In genomic region chr17:41530062-41531048, GRCh38 we compare ENCODE assay signal across 10 cellular contexts. TPM values are rescaled to one million over a fixed set of nuclear protein-coding genes. Genes with fewer than 3 reads are reported as not detected.
DNase-seq lines count a peak whose midpoint lies in the region.
"Had no signal": no experiment of that assay in that cellular context is flagged by ENCODE, and none has a peak within 500 bp of the region (broad histone marks: within the 10 kb centered on the region; RNA-seq: fewer than 3 reads in every experiment).

No MANE protein-coding gene starts in this region.

- peaks cover 58% of the 10 kb centered on the region for H3K27me3 Mint-ChIP-seq in activated T-helper 1 cell treated with anti-CD3 and anti-CD28 coated beads, Interleukin-12 subunit alpha, Interleukin-12 subunit beta, Interleukin-2, Interleukin-4 antibody, amounts not matched to agents 30 ng/mL and 10 ng/mL and 1 ng/mL, durations not matched to agents 14 hours and 24 hours and 36 hours (ENCODE audit: insufficient read depth)

- no peaks in the 10 kb centered on the region for H3K36me3 Mint-ChIP-seq in activated T-helper 1 cell treated with anti-CD3 and anti-CD28 coated beads, Interleukin-12 subunit alpha, Interleukin-12 subunit beta, Interleukin-2, Interleukin-4 antibody, amounts not matched to agents 30 ng/mL and 10 ng/mL and 1 ng/mL, durations not matched to agents 14 hours and 24 hours and 36 hours (ENCODE audit: low read depth)

- no peak overlapping the region for H3K27ac Mint-ChIP-seq in activated T-helper 1 cell treated with anti-CD3 and anti-CD28 coated beads, Interleukin-12 subunit alpha, Interleukin-12 subunit beta, Interleukin-2, Interleukin-4 antibody, amounts not matched to agents 30 ng/mL and 10 ng/mL and 1 ng/mL, durations not matched to agents 14 hours and 24 hours and 36 hours

- no peaks in the 10 kb centered on the region for H3K9me3 Mint-ChIP-seq in activated T-helper 1 cell treated with anti-CD3 and anti-CD28 coated beads, Interleukin-12 subunit alpha, Interleukin-12 subunit beta, Interleukin-2, Interleukin-4 antibody, amounts not matched to agents 30 ng/mL and 10 ng/mL and 1 ng/mL, durations not matched to agents 14 hours and 24 hours and 36 hours

- H3K27ac ChIP-seq in SJSA1: peak overlapping the region; percentile 28
- H3K27ac ChIP-seq: gastroesophageal sphincter had no signal

- no peak overlapping the region for H3K4me3 Mint-ChIP-seq in activated T-helper 1 cell treated with anti-CD3 and anti-CD28 coated beads, Interleukin-12 subunit alpha, Interleukin-12 subunit beta, Interleukin-2, Interleukin-4 antibody, amounts not matched to agents 30 ng/mL and 10 ng/mL and 1 ng/mL, durations not matched to agents 14 hours and 24 hours and 36 hours

- no peaks in the 10 kb centered on the region for H3K36me3 ChIP-seq in SJSA1
- H3K36me3 ChIP-seq: gastroesophageal sphincter had no signal

- H3K4me3 ChIP-seq in SJSA1 (no peak overlapping the region), skeletal muscle cell (ENCODE audit: low read depth, low read length) (no peak overlapping the region)
- H3K4me3 ChIP-seq: gastroesophageal sphincter had no signal

- peaks cover 22% of the 10 kb centered on the region for H3K4me1 ChIP-seq in SJSA1 (replicated peaks)

- no peaks in the 10 kb centered on the region for H3K4me1 Mint-ChIP-seq in activated T-helper 1 cell treated with anti-CD3 and anti-CD28 coated beads, Interleukin-12 subunit alpha, Interleukin-12 subunit beta, Interleukin-2, Interleukin-4 antibody, amounts not matched to agents 30 ng/mL and 10 ng/mL and 1 ng/mL, durations not matched to agents 14 hours and 24 hours and 36 hours (ENCODE audit: low read depth)

- DNase-seq in GM03348 (ENCODE audit: low spot score) (peak; percentile 85), SJSA1 (ENCODE audit: low read depth in 1 of 2, low spot score in 2 of 2) (peak; percentile 65 to 80), fibroblast of the conjunctiva (ENCODE audit: low read depth) (peak; percentile 49), skeletal muscle cell (ENCODE audit: low read depth) (peak; percentile 31), AML-193 (lab: John Stamatoyannopoulos, UW) (no peak)
- DNase-seq in stimulated activated CD4-positive, alpha-beta T cell treated with anti-CD3 and anti-CD28 coated beads, Interleukin-4, amount 100 ng/mL, for 4 hours: no peak
- DNase-seq in activated T-helper 1 cell treated with anti-CD3 and anti-CD28 coated beads, Interleukin-12 subunit alpha, Interleukin-12 subunit beta, Interleukin-2, Interleukin-4 antibody, amounts not matched to agents 30 ng/mL and 10 ng/mL and 1 ng/mL, durations not matched to agents 14 hours and 24 hours and 36 hours (ENCODE audit: low spot score): no peak
- no peak for DNase-seq in activated CD4-positive, alpha-beta T cell treated with anti-CD3 and anti-CD28 coated beads for 4 hours
- DNase-seq: activated CD8-positive, alpha-beta memory T cell treated with anti-CD3 and anti-CD28 coated beads, Interleukin-2, amount 50 U/mL, for 4 hours had no signal

- no peaks in the 10 kb centered on the region for H3K9me3 ChIP-seq in SJSA1 (replicated peaks)
- H3K9me3 ChIP-seq: gastroesophageal sphincter had no signal

- intact Hi-C loops in activated T-helper 1 cell treated with anti-CD3 and anti-CD28 coated beads, Interleukin-12 subunit alpha, Interleukin-12 subunit beta, Interleukin-2, Interleukin-4 antibody, amounts not matched to agents 30 ng/mL and 10 ng/mL and 1 ng/mL, durations not matched to agents 14 hours and 24 hours and 36 hours (cut with micrococcal nuclease): no loop called here

- no peaks in the 10 kb centered on the region for H3K27me3 ChIP-seq in SJSA1 (replicated peaks)

RNA-seq across cellular contexts. Expression of gene KRT19, which starts 2.2 kb away (rescaled TPM):
- total RNA-seq in SJSA1 (2014; rRNA removed; shearing (Covaris generic)): not detected in 2 replicates
- total RNA-seq in activated T-helper 1 cell treated with anti-CD3 and anti-CD28 coated beads, Interleukin-12 subunit alpha, Interleukin-12 subunit beta, Interleukin-2, Interleukin-4 antibody, amounts not matched to agents 30 ng/mL and 10 ng/mL and 1 ng/mL, durations not matched to agents 14 hours and 24 hours and 36 hours: not detected in 2 replicates

RNA-seq across cellular contexts. Expression of gene KRT15, which starts 11.7 kb away (rescaled TPM):
- 1.6 and 3.9 TPM in 2 replicates for total RNA-seq in SJSA1 (2014; rRNA removed; shearing (Covaris generic))
- not detected in 2 replicates for total RNA-seq in activated T-helper 1 cell treated with anti-CD3 and anti-CD28 coated beads, Interleukin-12 subunit alpha, Interleukin-12 subunit beta, Interleukin-2, Interleukin-4 antibody, amounts not matched to agents 30 ng/mL and 10 ng/mL and 1 ng/mL, durations not matched to agents 14 hours and 24 hours and 36 hours

RNA-seq across cellular contexts. Expression of gene KRT13, which starts 24.9 kb away (rescaled TPM):
- not detected in 2 replicates for total RNA-seq in SJSA1 (2014; rRNA removed; shearing (Covaris generic))
- not detected in 2 replicates for total RNA-seq in activated T-helper 1 cell treated with anti-CD3 and anti-CD28 coated beads, Interleukin-12 subunit alpha, Interleukin-12 subunit beta, Interleukin-2, Interleukin-4 antibody, amounts not matched to agents 30 ng/mL and 10 ng/mL and 1 ng/mL, durations not matched to agents 14 hours and 24 hours and 36 hours

RNA-seq across cellular contexts. Expression of gene KRT36, which starts 40.6 kb away (rescaled TPM):
- total RNA-seq in SJSA1 (2014; rRNA removed; shearing (Covaris generic)): not detected in 2 replicates
- not detected in 2 replicates for total RNA-seq in activated T-helper 1 cell treated with anti-CD3 and anti-CD28 coated beads, Interleukin-12 subunit alpha, Interleukin-12 subunit beta, Interleukin-2, Interleukin-4 antibody, amounts not matched to agents 30 ng/mL and 10 ng/mL and 1 ng/mL, durations not matched to agents 14 hours and 24 hours and 36 hours
- total RNA-seq: gastroesophageal sphincter had no signal

RNA-seq across cellular contexts. Expression of gene KRT9, which starts 41.5 kb away (rescaled TPM):
- not detected in 2 replicates for total RNA-seq in SJSA1 (2014; rRNA removed; shearing (Covaris generic))
- not detected in 2 replicates for total RNA-seq in activated T-helper 1 cell treated with anti-CD3 and anti-CD28 coated beads, Interleukin-12 subunit alpha, Interleukin-12 subunit beta, Interleukin-2, Interleukin-4 antibody, amounts not matched to agents 30 ng/mL and 10 ng/mL and 1 ng/mL, durations not matched to agents 14 hours and 24 hours and 36 hours
- total RNA-seq: gastroesophageal sphincter had no signal

Comparison
In these comparisons a context has a peak if more than half of its experiments do, and no peak if none do; other contexts are left out.
1. DNase-seq: peak in GM03348 (single experiment), SJSA1 (2 of 2), fibroblast of the conjunctiva (single experiment) and skeletal muscle cell (single experiment); none in stimulated activated CD4-positive, alpha-beta T cell treated with anti-CD3 and anti-CD28 coated beads, Interleukin-4, amount 100 ng/mL, for 4 hours (0 of 2), activated T-helper 1 cell treated with anti-CD3 and anti-CD28 coated beads, Interleukin-12 subunit alpha, Interleukin-12 subunit beta, Interleukin-2, Interleukin-4 antibody, amounts not matched to agents 30 ng/mL and 10 ng/mL and 1 ng/mL, durations not matched to agents 14 hours and 24 hours and 36 hours (single experiment), AML-193 (0 of 2) and activated CD4-positive, alpha-beta T cell treated with anti-CD3 and anti-CD28 coated beads for 4 hours (0 of 2).